ENCODE assay signal across 26 cellular contexts in genomic region chr20:61889659-61890058, GRCh38.
"Had no signal": no experiment of that assay in that cellular context is flagged by ENCODE, and none has a peak within 500 bp of the region (broad histone marks: within the 10 kb centered on the region; RNA-seq: fewer than 3 reads in every experiment).

No MANE protein-coding gene starts in this region.

- DNase-seq: islet precursor cell; left ventricle myocardium inferior; mesendoderm; naive B cell; natural killer cell; nephron progenitor cell; ovary; stimulated activated CD4-positive, alpha-beta T cell treated with anti-CD3 and anti-CD28 coated beads, Interleukin-12 subunit alpha, Interleukin-12 subunit beta, amount 100 ng/mL, for 4 hours; stimulated activated CD4-positive, alpha-beta T cell treated with anti-CD3 and anti-CD28 coated beads, Interleukin-15, amount 100 ng/mL, for 24 hours; stimulated activated CD4-positive, alpha-beta T cell treated with anti-CD3 and anti-CD28 coated beads, Interleukin-2, amount 100 ng/mL, for 24 hours; stimulated activated CD4-positive, alpha-beta T cell treated with anti-CD3 and anti-CD28 coated beads, Interleukin-4, amount 100 ng/mL, for 1 hour; stimulated activated naive CD4-positive, alpha-beta T cell; tibial artery; trophoblast cell; upper lobe of right lung had no signal

- H3K4me1 Mint-ChIP-seq: mesothelial cell of epicardium had no signal

- H3K36me3 ChIP-seq: left ventricle myocardium inferior, ovary, right atrium auricular region, suprapubic skin, thoracic aorta, tibial artery, upper lobe of right lung had no signal

- H3K9me3 ChIP-seq: left ventricle myocardium inferior, ovary, right atrium auricular region, suprapubic skin, thoracic aorta, tibial artery, upper lobe of right lung had no signal

- H3K27me3 ChIP-seq: hepatocyte, ovary, right atrium auricular region, upper lobe of right lung had no signal

- H3K36me3 Mint-ChIP-seq: mesothelial cell of epicardium; natural killer cell; stimulated activated effector memory CD8-positive, alpha-beta T cell treated with anti-CD3 and anti-CD28 coated beads, Interleukin-12 subunit alpha, Interleukin-12 subunit beta, amount 100 ng/mL, for 72 hours had no signal

- H3K27ac Mint-ChIP-seq: mesothelial cell of epicardium; naive B cell; natural killer cell; nephron progenitor cell; progenitor cell of endocrine pancreas; stimulated activated effector memory CD8-positive, alpha-beta T cell treated with anti-CD3 and anti-CD28 coated beads, Interleukin-12 subunit alpha, Interleukin-12 subunit beta, amount 100 ng/mL, for 72 hours; stimulated activated naive CD8-positive, alpha-beta T cell treated with anti-CD3 and anti-CD28 coated beads, Interleukin-15, Interleukin-2, amounts not matched to agents 100 ng/mL and 50 ng/mL, for 24 hours had no signal

- H3K4me1 ChIP-seq: left ventricle myocardium inferior, right atrium auricular region, suprapubic skin, tibial artery, upper lobe of right lung had no signal

- ATAC-seq: natural killer cell; sciatic nerve; stimulated activated effector memory CD8-positive, alpha-beta T cell treated with anti-CD3 and anti-CD28 coated beads, Interleukin-12 subunit alpha, Interleukin-12 subunit beta, amount 100 ng/mL, for 72 hours; upper lobe of right lung had no signal

- H3K79me2 ChIP-seq: hepatocyte had no signal

- H3K27ac ChIP-seq: hepatocyte, left ventricle myocardium inferior, ovary, right atrium auricular region, skin epidermis, suprapubic skin, thoracic aorta, tibial artery, upper lobe of right lung had no signal

- H3K4me2 ChIP-seq: hepatocyte had no signal

- H3K27me3 Mint-ChIP-seq: stimulated activated naive CD8-positive, alpha-beta T cell treated with anti-CD3 and anti-CD28 coated beads, Interleukin-15, Interleukin-2, amounts not matched to agents 100 ng/mL and 50 ng/mL, for 24 hours had no signal

- H3K4me3 Mint-ChIP-seq: mesothelial cell of epicardium; natural killer cell; nephron progenitor cell; stimulated activated effector memory CD8-positive, alpha-beta T cell treated with anti-CD3 and anti-CD28 coated beads, Interleukin-12 subunit alpha, Interleukin-12 subunit beta, amount 100 ng/mL, for 72 hours; stimulated activated naive CD8-positive, alpha-beta T cell treated with anti-CD3 and anti-CD28 coated beads, Interleukin-15, Interleukin-2, amounts not matched to agents 100 ng/mL and 50 ng/mL, for 24 hours had no signal

- H2AFZ ChIP-seq: hepatocyte had no signal

- H3K4me3 ChIP-seq: hepatocyte, left ventricle myocardium inferior, lung, ovary, right atrium auricular region, skin epidermis, suprapubic skin, thoracic aorta, tibial artery, upper lobe of right lung had no signal
